In the genomic region with DNA sequence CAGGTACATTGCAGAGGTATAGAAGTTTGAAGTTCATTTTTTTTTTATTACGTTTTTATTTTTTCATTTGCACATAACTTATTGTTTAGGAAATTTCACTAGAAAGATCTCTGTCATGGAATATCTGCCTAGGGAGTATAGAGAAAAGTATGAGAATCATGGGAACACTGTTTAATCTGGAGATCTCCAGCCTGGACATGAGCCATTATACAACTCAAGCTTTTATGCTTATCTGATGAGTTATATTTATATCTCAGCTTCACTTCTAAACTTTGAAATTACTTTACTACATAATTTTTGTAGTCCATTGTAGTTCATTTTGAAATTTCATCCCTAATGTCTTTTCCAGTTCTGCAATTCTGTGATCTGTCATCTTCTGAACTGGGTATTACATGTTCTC, we compare ENCODE assay signal across 20 cellular contexts.
DNase-seq lines count a peak whose midpoint lies in the region; ATAC-seq and TF ChIP-seq lines count a peak whose summit lies in the region.
"Had no signal": no experiment of that assay in that cellular context is flagged by ENCODE, and none has a peak within 500 bp of the region (broad histone marks: within the 10 kb centered on the region; RNA-seq: fewer than 3 reads in every experiment).

No MANE protein-coding gene starts in this region.

- H3K27ac ChIP-seq in ACC112 (ENCODE audit: low read depth, low read length), result peak overlapping the region; percentile 80; the same call in 1 of the 2 replicates
- no peak overlapping the region for H3K27ac ChIP-seq in IMR-90 (ENCODE audit: insufficient read depth, low read length)
- H3K27ac ChIP-seq: 22Rv1, BLaER1, GM23248, HL-60 had no signal

- CTCF ChIA-PET in IMR-90 (lab: Yijun Ruan, JAX), result no interaction called here

- TF ChIP-seq CTCF in IMR-90 (conservative IDR thresholded peaks at IDR 0.05; ENCODE audit: low read depth, low read length), result no peak
- no peak for TF ChIP-seq CTCF in fibroblast of the aortic adventitia (IDR thresholded peaks at IDR 0.05; ENCODE audit: insufficient read depth, low read length)

- no peak overlapping the region for H2AFZ ChIP-seq in ACC112 (ENCODE audit: low read length, unreplicated experiment)
- H2AFZ ChIP-seq in IMR-90 (replicated peaks; ENCODE audit: low read length, poor library complexity), result no peak overlapping the region
- H2AFZ ChIP-seq: GM23248 had no signal

- H3K4me3 Mint-ChIP-seq in activated T-cell treated with anti-CD3 and anti-CD28 coated beads, Interleukin-2, amount 50 U/mL, for 4 hours, result no peak overlapping the region
- H3K4me3 Mint-ChIP-seq: CD14-positive monocyte; CD4-positive, alpha-beta memory T cell had no signal

- H2BK120ac ChIP-seq in IMR-90 (ENCODE audit: low read depth, low read length), result peak overlapping the region; percentile 76

- H2AK9ac ChIP-seq in IMR-90 (replicated peaks; ENCODE audit: low read depth, low read length, poor library complexity), result no peak overlapping the region

- WGBS in IMR-90 (ENCODE audit: extremely low coverage in 2 of 2, insufficient read length in 1 of 2), 2 experiments, result no CpG with 5 or more reads among the region's 1 CpG

- peak overlapping the region; percentile 48; the same call in 1 of the 2 replicates for H4K5ac ChIP-seq in IMR-90 (ENCODE audit: low read depth, low read length)

- no peak overlapping the region for H3K23ac ChIP-seq in IMR-90 (ENCODE audit: low read depth, low read length)

- H3K79me2 ChIP-seq in ACC112 (ENCODE audit: control insufficient read depth, insufficient read depth, low read length, unreplicated experiment), result no peaks in the 10 kb centered on the region

- no peak overlapping the region for H2BK15ac ChIP-seq in IMR-90 (ENCODE audit: low read depth, low read length)

- peak overlapping the region; percentile 96 for H2BK5ac ChIP-seq in IMR-90 (ENCODE audit: low read depth, low read length, poor library complexity, severe bottlenecking)

- POLR2A ChIA-PET in IMR-90 (lab: Charles Lee; ENCODE audit: unreplicated experiment), result no interaction called here

- peaks cover 4% of the 10 kb centered on the region for H3K9me3 Mint-ChIP-seq in activated T-cell treated with anti-CD3 and anti-CD28 coated beads, Interleukin-2, amount 50 U/mL, for 4 hours
- H3K9me3 Mint-ChIP-seq: CD14-positive monocyte had no signal

- no peak for ATAC-seq in IMR-90 (ENCODE audit: low read depth)
- no peak for ATAC-seq in SK-N-SH treated with all-trans-retinoic acid at 6 μM for 48 hours
- no peak for ATAC-seq in activated T-cell treated with anti-CD3 and anti-CD28 coated beads, Interleukin-2, amount 50 U/mL, for 4 hours
- ATAC-seq in GM18868 (IDR thresholded peaks at IDR 0.05; ENCODE audit: unreplicated experiment), result no peak
- no peak for ATAC-seq in GM18909 (IDR thresholded peaks at IDR 0.05; ENCODE audit: poor library complexity, unreplicated experiment)
- ATAC-seq: A549, K562 had no signal

- H4K8ac ChIP-seq in IMR-90 (ENCODE audit: low read depth in 2 of 2, low read length in 2 of 2), result peak overlapping the region in 1 of 2 experiments; percentile 48; a peak in 2 of 4 replicates

- H3K4me1 Mint-ChIP-seq in activated T-cell treated with anti-CD3 and anti-CD28 coated beads, Interleukin-2, amount 50 U/mL, for 4 hours (ENCODE audit: low read depth), result no peaks in the 10 kb centered on the region
- H3K4me1 Mint-ChIP-seq: CD14-positive monocyte; CD4-positive, alpha-beta memory T cell had no signal

- TF ChIP-seq RAD21 in IMR-90 (IDR thresholded peaks at IDR 0.05; ENCODE audit: low read length), result no peak

- H3K9ac ChIP-seq in IMR-90 (ENCODE audit: low read depth, low read length), result no peak overlapping the region
- H3K9ac ChIP-seq: BLaER1, GM23248 had no signal

- H3K4me2 ChIP-seq in IMR-90 (ENCODE audit: low read depth, low read length), result peak overlapping the region; percentile 65; the same call in 1 of the 2 replicates
- H3K4me2 ChIP-seq: A549, BLaER1 had no signal

- H3K14ac ChIP-seq in IMR-90 (replicated peaks; ENCODE audit: low read depth, low read length), result 0 out of 2 replicates have a peak overlapping the region, but pooled peaks have one; percentile 35

- no peak overlapping the region for H3K4ac ChIP-seq in IMR-90 (ENCODE audit: low read depth, low read length)

- DNase-seq in IMR-90, result peak; percentile 55
- peak; percentile 55 for DNase-seq in fibroblast of the aortic adventitia (ENCODE audit: low read depth)
- no peak for DNase-seq in activated T-cell treated with anti-CD3 and anti-CD28 coated beads, Interleukin-2, amount 50 U/mL, for 4 hours
- no peak for DNase-seq in MV-4-11 (lab: John Stamatoyannopoulos, UW)
- DNase-seq: CD4-positive, alpha-beta memory T cell; DMS153; DMS79; GF-D8; GM23248 had no signal

- intact Hi-C loops in IMR-90 (cut with micrococcal nuclease), result no loop called here

- no peaks in the 10 kb centered on the region for H3K9me1 ChIP-seq in IMR-90 (ENCODE audit: insufficient read depth, low read length)

- in situ Hi-C loops in IMR-90 (cut with MboI; ENCODE audit: low sequenced_read_pairs), result no loop called here

- H2AK5ac ChIP-seq in IMR-90 (ENCODE audit: low read depth, low read length), result no peak overlapping the region

- no peaks in the 10 kb centered on the region for H3K9me3 ChIP-seq in IMR-90 (ENCODE audit: control insufficient read depth, insufficient read depth, low read length)
- H3K9me3 ChIP-seq: BLaER1, HAP-1 had no signal

- no peaks in the 10 kb centered on the region for H3K79me1 ChIP-seq in IMR-90 (ENCODE audit: low read depth in 1 of 2, low read length in 2 of 2)

- H3K18ac ChIP-seq in IMR-90 (ENCODE audit: low read depth, low read length), result peak overlapping the region; percentile 59; the same call in 1 of the 2 replicates

- no peak for TF ChIP-seq POLR2A in IMR-90 (IDR thresholded peaks at IDR 0.05; ENCODE audit: low read depth, low read length)

- dilution Hi-C loops in IMR-90 (cut with HindIII; ENCODE audit: low sequenced_read_pairs, unreplicated experiment), result no loop called here

- no peaks in the 10 kb centered on the region for H3K36me3 Mint-ChIP-seq in activated T-cell treated with anti-CD3 and anti-CD28 coated beads, Interleukin-2, amount 50 U/mL, for 4 hours (ENCODE audit: insufficient read depth)
- H3K36me3 Mint-ChIP-seq: CD14-positive monocyte; CD4-positive, alpha-beta memory T cell had no signal

- H3K27me3 Mint-ChIP-seq in activated T-cell treated with anti-CD3 and anti-CD28 coated beads, Interleukin-2, amount 50 U/mL, for 4 hours (ENCODE audit: low read depth), result no peaks in the 10 kb centered on the region
- H3K27me3 Mint-ChIP-seq: CD4-positive, alpha-beta memory T cell had no signal

- H3K27me3 ChIP-seq in ACC112 (ENCODE audit: insufficient read depth, low read length) (no peaks in the 10 kb centered on the region), IMR-90 (ENCODE audit: control insufficient read depth, insufficient read depth, low read length) (no peaks in the 10 kb centered on the region)
- H3K27me3 ChIP-seq: BLaER1 had no signal

- H3K4me1 ChIP-seq in ACC112 (ENCODE audit: control insufficient read depth, insufficient read depth, low read length, unreplicated experiment) (peaks cover 34% of the 10 kb centered on the region), IMR-90 (ENCODE audit: control insufficient read depth, insufficient read depth, low read length) (no peaks in the 10 kb centered on the region; the same call in 1 of the 2 replicates)
- H3K4me1 ChIP-seq: A549, BLaER1, HAP-1 had no signal

- BruUV-seq in IMR-90 (replicated peaks; lab: Mats Ljungman, UMichigan), result no TSS peak

- H3K4me3 ChIP-seq in ACC112 (ENCODE audit: low read depth, low read length), result no peak overlapping the region
- no peak overlapping the region for H3K4me3 ChIP-seq in IMR-90 (ENCODE audit: insufficient read depth, low read depth, low read length)
- no peak overlapping the region for H3K4me3 ChIP-seq in fibroblast of the aortic adventitia (ENCODE audit: low read depth, low read length)
- H3K4me3 ChIP-seq: A549, BLaER1, GM23248, HAP-1, K562 had no signal

- no peak overlapping the region for H4K91ac ChIP-seq in IMR-90 (ENCODE audit: insufficient read depth, low read depth, low read length)

- peak overlapping the region; percentile 89; the same call in 1 of the 2 replicates for H2BK20ac ChIP-seq in IMR-90 (ENCODE audit: low read depth, low read length)

- H3K36me3 ChIP-seq in ACC112 (ENCODE audit: insufficient read depth, low read length), result no peaks in the 10 kb centered on the region
- H3K36me3 ChIP-seq in IMR-90 (ENCODE audit: control insufficient read depth, insufficient read depth, low read length), result no peaks in the 10 kb centered on the region
- H3K36me3 ChIP-seq: BLaER1, HAP-1 had no signal

- no peaks in the 10 kb centered on the region for H4K20me1 ChIP-seq in IMR-90 (ENCODE audit: insufficient read depth, low read length)
- H4K20me1 ChIP-seq: BLaER1 had no signal

- H3K56ac ChIP-seq in IMR-90 (ENCODE audit: extremely low read depth, insufficient read depth, low read length), result no peak overlapping the region

TF ChIP-seq in IMR-90, 13 proteins besides CTCF, POLR2A, EP300 and RAD21 (continues in another document):
- TF ChIP-seq NFE2L2 (IDR thresholded peaks at IDR 0.05; ENCODE audit: low read depth, low read length) (no peak), CEBPB (IDR thresholded peaks at IDR 0.05; ENCODE audit: low read depth, low read length) (no peak), ELK1 (IDR thresholded peaks at IDR 0.05; ENCODE audit: borderline replicate concordance, low read depth, low read length) (no peak)

TF ChIP-seq in SK-N-SH treated with all-trans-retinoic acid at 6 μM for 48 hours, 23 proteins besides CTCF, POLR2A, EP300 and RAD21:
- TF ChIP-seq ZNF8 (CRISPR knock-in tag; IDR thresholded peaks at IDR 0.05) (no peak), ISL1 (CRISPR knock-in tag; IDR thresholded peaks at IDR 0.05) (peak; percentile 31; the same call in 1 of the 2 replicates), BACH2 (CRISPR knock-in tag; IDR thresholded peaks at IDR 0.05; ENCODE audit: borderline replicate concordance) (no peak), ZNF70 (CRISPR knock-in tag; IDR thresholded peaks at IDR 0.05) (no peak)

Comparison
In these comparisons a context has a peak if more than half of its experiments do, and no peak if none do; other contexts are left out.
1. DNase-seq: peak in IMR-90 (single experiment) and fibroblast of the aortic adventitia (single experiment); none in activated T-cell treated with anti-CD3 and anti-CD28 coated beads, Interleukin-2, amount 50 U/mL, for 4 hours (single experiment) and MV-4-11 (single experiment).